In genomic region chr10:126350216-126350992, GRCh38 we compare ENCODE assay signal across 12 cellular contexts. TPM values are rescaled to one million over a fixed set of nuclear protein-coding genes. Genes with fewer than 3 reads are reported as not detected.
DNase-seq lines count a peak whose midpoint lies in the region; ATAC-seq, FAIRE-seq and TF ChIP-seq lines count a peak whose summit lies in the region.
"Had no signal": no experiment of that assay in that cellular context is flagged by ENCODE, and none has a peak within 500 bp of the region (broad histone marks: within the 10 kb centered on the region; RNA-seq: fewer than 3 reads in every experiment).

No MANE protein-coding gene starts in this region.

- no peaks in the 10 kb centered on the region for H3K9me3 ChIP-seq in fibroblast of lung (ENCODE audit: control insufficient read depth, insufficient read depth, low read depth, low read length)
- H3K9me3 ChIP-seq in pancreas, result no peaks in the 10 kb centered on the region

- intact Hi-C loops in pancreas (cut with DNase I), result no loop called here
- intact Hi-C loops in left colon (cut with DNase I, micrococcal nuclease), result no loop called here

- H3K27ac ChIP-seq in fibroblast of lung (ENCODE audit: insufficient read depth, low read length), result no peak overlapping the region
- H3K27ac ChIP-seq in pancreas, result no peak overlapping the region

- H3K9ac ChIP-seq in fibroblast of lung (ENCODE audit: insufficient read depth, low read length), result no peak overlapping the region

- H3K4me2 ChIP-seq in fibroblast of lung (ENCODE audit: extremely low read depth, insufficient read depth, low read length), result no peak overlapping the region

- no peak overlapping the region for H3K4me3 ChIP-seq in fibroblast of lung (replicated peaks in 1 of 4; ENCODE audit: control extremely low read depth in 1 of 4, insufficient read depth in 1 of 4, low read depth in 3 of 4, low read length in 4 of 4)
- H3K4me3 ChIP-seq in pancreas, result no peak overlapping the region
- H3K4me3 ChIP-seq: skin epidermis had no signal

- peaks cover 7% of the 10 kb centered on the region for H3K4me1 ChIP-seq in fibroblast of lung (ENCODE audit: control insufficient read depth, extremely low read depth, insufficient read depth, low read length)
- no peaks in the 10 kb centered on the region for H3K4me1 ChIP-seq in pancreas

- no peak overlapping the region for H2AFZ ChIP-seq in fibroblast of lung (ENCODE audit: low read length)

- no peak for TF ChIP-seq CTCF in fibroblast of lung (conservative IDR thresholded peaks at IDR 0.05 in 1 of 2, IDR thresholded peaks at IDR 0.05 in 1 of 2; ENCODE audit: low read depth in 1 of 2, low read length in 2 of 2)
- no peak for TF ChIP-seq CTCF in pancreas (IDR thresholded peaks at IDR 0.05)

- no peaks in the 10 kb centered on the region for H4K20me1 ChIP-seq in fibroblast of lung (ENCODE audit: control insufficient read depth, extremely low read depth, insufficient read depth, low read length)

- H3K36me3 ChIP-seq in fibroblast of lung (ENCODE audit: control insufficient read depth, insufficient read depth, low read length) (no peaks in the 10 kb centered on the region), pancreas (no peaks in the 10 kb centered on the region)

- H3K27me3 ChIP-seq in fibroblast of lung (ENCODE audit: control insufficient read depth, insufficient read depth, low read length) (no peaks in the 10 kb centered on the region), pancreas (no peaks in the 10 kb centered on the region)

- FAIRE-seq in pancreas (lab: Jason Lieb, UNC), result no peak

- WGBS in pancreas, 2 donors, result 32 to 47% methylated on average over 10 of the region's 10 CpGs

- no peaks in the 10 kb centered on the region for H3K79me2 ChIP-seq in fibroblast of lung (ENCODE audit: control insufficient read depth, insufficient read depth, low read length)

- ATAC-seq in pancreas, result peak in 3 of 4 donors; percentile 15 to 64 (median 61)
- ATAC-seq in left colon, result no peak
- ATAC-seq: stimulated activated naive CD8-positive, alpha-beta T cell treated with anti-CD3 and anti-CD28 coated beads, Interleukin-15, Interleukin-2, amounts not matched to agents 100 U/mL and 50 U/mL, for 24 hours had no signal

- peak; percentile 97 for DNase-seq in EL
- DNase-seq in RPMI7951 (ENCODE audit: low read depth), result peak; percentile 97
- DNase-seq in fibroblast of lung (ENCODE audit: low read depth in 2 of 2), result peak; percentile 47 to 99
- DNase-seq in pancreas, result peak in 1 of 6 donors; percentile 13
- no peak for DNase-seq in UCSD-AML1 (lab: John Stamatoyannopoulos, UW; ENCODE audit: unreplicated experiment)
- DNase-seq in pons (ENCODE audit: low spot score), result no peak
- DNase-seq in left colon, result no peak
- DNase-seq in activated gamma-delta T cell treated with Interleukin-2 at 50 U/mL for 16 hours, result no peak
- DNase-seq: activated CD4-positive, alpha-beta memory T cell treated with anti-CD3 and anti-CD28 coated beads for 36 hours; NCI-H1417 treated with DMSO at 0.1 percent for 48 hours; stimulated activated naive CD8-positive, alpha-beta T cell treated with anti-CD3 and anti-CD28 coated beads, Interleukin-15, Interleukin-2, amounts not matched to agents 100 U/mL and 50 U/mL, for 24 hours had no signal

RNA-seq across cellular contexts. Expression of gene ADAM12, which starts 37.9 kb away (rescaled TPM):
- 34.8 and 38.6 TPM in 2 replicates for total RNA-seq in RPMI7951 (2014; rRNA removed; shearing (Covaris generic))
- 21.0 and 33.9 TPM in 2 replicates for total RNA-seq in fibroblast of lung
- polyA plus RNA-seq in fibroblast of lung, result 22.0 and 56.9 TPM in 2 replicates
- polyA plus RNA-seq in fibroblast of lung (2012), result 18.3 and 62.0 TPM in 2 replicates
- polyA minus RNA-seq in fibroblast of lung (ENCODE audit: low replicate concordance), result 26.5 and 51.2 TPM in 2 replicates
- 1 to 10 TPM in 2 of 6 donors, under 1 TPM in 4; 0.03 to 3.7 (median 0.37) TPM for total RNA-seq in pancreas
- under 1 TPM; 0.05 to 0.11 TPM for polyA plus RNA-seq in pancreas
- total RNA-seq in left colon, result under 1 TPM; 0.28 to 0.61 TPM

Comparison
In these comparisons a context has a peak if more than half of its experiments do, and no peak if none do; other contexts are left out.
1. DNase-seq: peak in EL (single experiment), RPMI7951 (single experiment) and fibroblast of lung (2 of 2); none in UCSD-AML1 (single experiment), pons (single experiment), left colon (0 of 2) and activated gamma-delta T cell treated with Interleukin-2 at 50 U/mL for 16 hours (single experiment).